23 cellular contexts compared by ENCODE assay signal in genomic region chr13:29527511-29527910, GRCh38.
"Had no signal": no experiment of that assay in that cellular context is flagged by ENCODE, and none has a peak within 500 bp of the region (broad histone marks: within the 10 kb centered on the region; RNA-seq: fewer than 3 reads in every experiment).

No MANE protein-coding gene starts in this region.

- H3K4me3 ChIP-seq: colonic mucosa, esophagus muscularis mucosa, gastroesophageal sphincter, heart left ventricle, hepatocyte, left lung, lower lobe of right lung, mucosa of descending colon had no signal

- H3K79me2 ChIP-seq: hepatocyte had no signal

- H3K9me3 ChIP-seq: colonic mucosa, esophagus muscularis mucosa, gastroesophageal sphincter, heart left ventricle, left lung, lower lobe of right lung, mucosa of descending colon had no signal

- H3K4me1 ChIP-seq: colonic mucosa, foreskin keratinocyte, left lung, lower lobe of right lung had no signal

- H3K27me3 ChIP-seq: colonic mucosa, esophagus muscularis mucosa, foreskin keratinocyte, gastroesophageal sphincter, heart left ventricle, hepatocyte, left lung had no signal

- H2AFZ ChIP-seq: hepatocyte had no signal

- H3K4me2 ChIP-seq: hepatocyte had no signal

- DNase-seq: colonic mucosa; cortex of kidney; effector CD8-positive, alpha-beta T cell; effector memory CD8-positive, alpha-beta T cell; endodermal cell; erythroblast; foreskin keratinocyte; heart left ventricle; hypothalamus; immature natural killer cell; islet precursor cell; kidney; kidney glomerular epithelial cell; left colon; left lung; left ventricle myocardium superior; lower lobe of right lung; mesenchymal stem cell; mucosa of descending colon had no signal

- H3K27ac ChIP-seq: colonic mucosa, epithelial cell of prostate, esophagus muscularis mucosa, foreskin keratinocyte, gastroesophageal sphincter, heart left ventricle, hepatocyte, left lung, lower lobe of right lung had no signal
